8 cellular contexts compared by ENCODE assay signal in the genomic region with DNA sequence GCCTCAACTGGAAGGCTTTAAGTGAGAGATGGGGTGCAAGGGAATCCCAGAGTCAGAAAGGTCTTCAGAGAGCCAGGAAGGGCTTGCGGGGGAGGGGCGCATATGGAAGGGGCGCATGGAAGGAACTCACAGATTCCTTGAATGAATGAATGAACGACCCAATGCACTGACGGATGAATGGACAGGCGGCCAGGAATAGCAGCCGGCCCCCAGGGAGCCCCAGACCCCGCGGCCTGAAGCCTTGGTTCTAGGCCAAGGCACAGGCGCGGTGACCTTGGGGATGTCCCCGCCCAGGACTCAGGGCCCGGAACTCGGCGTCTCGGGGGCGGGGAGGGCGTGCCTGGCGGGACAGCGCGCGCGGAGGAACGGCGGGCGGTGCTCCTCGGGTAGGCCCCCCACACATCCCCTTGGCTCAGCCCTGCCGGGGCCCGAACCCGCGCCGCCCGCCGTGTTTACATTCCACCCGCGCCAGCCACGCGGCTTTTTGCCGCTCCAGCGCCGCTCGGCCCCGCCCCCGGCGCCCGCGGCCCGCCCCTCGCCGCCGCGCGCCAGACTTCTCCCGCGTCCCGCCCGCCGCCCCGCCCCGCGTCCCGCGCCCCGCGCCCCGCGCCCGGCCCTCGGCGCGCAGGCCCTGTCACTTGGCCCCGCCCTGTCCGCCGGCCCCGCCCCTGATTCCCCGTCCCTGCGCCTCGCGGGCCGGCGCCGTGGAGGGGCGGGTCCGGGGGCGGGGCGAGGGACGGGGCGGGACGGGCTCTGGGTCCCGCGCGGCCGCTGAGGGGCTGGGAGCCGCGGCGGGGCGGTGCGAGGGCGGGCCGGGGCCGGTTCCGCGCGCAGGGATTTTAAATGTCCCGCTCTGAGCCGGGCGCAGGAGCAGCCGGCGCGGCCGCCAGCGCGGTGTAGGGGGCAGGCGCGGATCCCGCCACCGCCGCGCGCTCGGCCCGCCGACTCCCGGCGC. TPM values are rescaled to one million over a fixed set of nuclear protein-coding genes. Genes with fewer than 3 reads are reported as not detected.
DNase-seq lines count a peak whose midpoint lies in the region; ATAC-seq, FAIRE-seq and TF ChIP-seq lines count a peak whose summit lies in the region.

CCNE1 (plus strand) TSS at position 867 of the 955 bp plus-strand sequence. CDS start 565 bp downstream, outside the sequence.

- intact Hi-C loops in HepG2 (cut with micrococcal nuclease; ENCODE audit: unreplicated experiment), result loop anchor here (2.0 kb wide), 1 partner anchor 33 kb away; no protein-coding TSS in a partner anchor

- H3K4me3 ChIP-seq in BE2C (ENCODE audit: low read depth, low read length) (peak within 1 kb of the TSS; percentile 47), HepG2 (replicated peaks in 1 of 3; ENCODE audit: insufficient read depth in 1 of 3, low read depth in 2 of 3, low read length in 3 of 3) (peak within 1 kb of the TSS; percentile 62 to 68 (median 67); a peak in 5 of 6 replicates)

- ATAC-seq in HG03354 (IDR thresholded peaks at IDR 0.05; ENCODE audit: poor library complexity, severe bottlenecking, unreplicated experiment) (peak; percentile 77), HepG2 (peak; percentile 95)

- CTCF ChIA-PET in activated CD4-positive, alpha-beta T cell treated with anti-CD3 and anti-CD28 coated beads, Interleukin-2, amount 10 ng/mL, durations not matched to agents 7 days and 5 days (lab: Charles Lee), result no interaction called here
- CTCF ChIA-PET in HepG2 (lab: Yijun Ruan, JAX; ENCODE audit: low intra/inter-chr PET ratio, low total read pairs), result no interaction called here

- H3K27ac ChIP-seq in HepG2 (ENCODE audit: extremely low read length, insufficient read depth, low read length), result peak within 1 kb of the TSS; percentile 30

- no peaks in the 10 kb centered on the region for H3K4me1 ChIP-seq in BE2C
- H3K4me1 ChIP-seq in HepG2 (ENCODE audit: insufficient read depth, low read length), result peaks cover 18% of the 10 kb centered on the region

- TF ChIP-seq CTCF in BE2C (IDR thresholded peaks at IDR 0.05; ENCODE audit: low read depth, low read length) (no peak), HepG2 (CRISPR knock-in tag; IDR thresholded peaks at IDR 0.05) (no peak)

- 45% methylated on average over 5 of the region's 125 CpGs for WGBS in HepG2 (ENCODE audit: low lambda C conversion rate)

- H3K79me2 ChIP-seq in HepG2 (ENCODE audit: insufficient read depth, low read length), result no peaks in the 10 kb centered on the region

- in situ Hi-C loops in HepG2 (cut with HindIII; ENCODE audit: extremely low pct_ligation_motif_present, low pct_unique_long_range_greater_than_20kb), result no loop called here

- H2AFZ ChIP-seq in HepG2 (ENCODE audit: low read length), result no peak within 1 kb of the TSS

- no peaks in the 10 kb centered on the region for H3K27me3 Mint-ChIP-seq in activated CD4-positive, alpha-beta T cell treated with anti-CD3 and anti-CD28 coated beads, Interleukin-2, amount 10 ng/mL, durations not matched to agents 7 days and 5 days

- TF ChIP-seq EP300 in HepG2 (IDR thresholded peaks at IDR 0.05; ENCODE audit: low read depth in 2 of 2, low read length in 2 of 2) (no peak), HepG2 (CRISPR knock-in tag; IDR thresholded peaks at IDR 0.05; ENCODE audit: borderline replicate concordance) (no peak)

- no TSS peak for BruUV-seq in HepG2 (replicated peaks; lab: Mats Ljungman, UMichigan)

- no peak for FAIRE-seq in HepG2 (lab: Jason Lieb, UNC)

- H4K20me1 ChIP-seq in HepG2 (ENCODE audit: insufficient read depth, low read length), result no peaks in the 10 kb centered on the region

- DNase-seq in BE2C, result peak; percentile 98
- peak; percentile 63 for DNase-seq in NCI-H526 treated with DMSO at 0.1 percent for 48 hours (lab: John Stamatoyannopoulos, UW)
- DNase-seq in activated CD4-positive, alpha-beta T cell treated with anti-CD3 and anti-CD28 coated beads, Interleukin-2, amount 10 ng/mL, durations not matched to agents 7 days and 5 days, result peak; percentile 96
- DNase-seq in cortex of kidney (lab: John Stamatoyannopoulos, UW), result peak; percentile 45
- DNase-seq in HepG2 (ENCODE audit: low spot score), result peak; percentile 65
- peak; percentile 90 for DNase-seq in stimulated activated CD4-positive, alpha-beta T cell treated with anti-CD3 and anti-CD28 coated beads, Interleukin-2, amount 100 ng/mL, for 4 hours (ENCODE audit: low read depth)

- H3K9ac ChIP-seq in HepG2 (ENCODE audit: insufficient read depth, low read depth, low read length), result peak within 1 kb of the TSS; percentile 66

- POLR2A ChIA-PET in activated CD4-positive, alpha-beta T cell treated with anti-CD3 and anti-CD28 coated beads, Interleukin-2, amount 10 ng/mL, durations not matched to agents 7 days and 5 days (lab: Charles Lee), result no interaction called here
- POLR2A ChIA-PET in HepG2 (lab: Yijun Ruan, JAX), result no interaction called here

- no peaks in the 10 kb centered on the region for H3K9me3 Mint-ChIP-seq in activated CD4-positive, alpha-beta T cell treated with anti-CD3 and anti-CD28 coated beads, Interleukin-2, amount 10 ng/mL, durations not matched to agents 7 days and 5 days

- H3K36me3 Mint-ChIP-seq in activated CD4-positive, alpha-beta T cell treated with anti-CD3 and anti-CD28 coated beads, Interleukin-2, amount 10 ng/mL, durations not matched to agents 7 days and 5 days (ENCODE audit: low read depth), result peaks cover 25% of the 10 kb centered on the region

- no peaks in the 10 kb centered on the region for H3K27me3 ChIP-seq in BE2C
- no peaks in the 10 kb centered on the region for H3K27me3 ChIP-seq in HepG2 (ENCODE audit: control insufficient read depth in 1 of 2, insufficient read depth in 2 of 2, low read length in 2 of 2)

- TF ChIP-seq POLR2A in GM19099 (IDR thresholded peaks at IDR 0.05; ENCODE audit: extremely low read depth, insufficient read length, low read depth), result peak; percentile 81
- TF ChIP-seq POLR2A in HepG2 (IDR thresholded peaks at IDR 0.05; ENCODE audit: insufficient read depth in 1 of 2, low read depth in 2 of 2, low read length in 2 of 2), result no peak; a peak in 1 of 4 replicates

- H3K9me3 ChIP-seq in BE2C (no peaks in the 10 kb centered on the region), HepG2 (ENCODE audit: low read length) (no peaks in the 10 kb centered on the region)

- H3K4me1 Mint-ChIP-seq in activated CD4-positive, alpha-beta T cell treated with anti-CD3 and anti-CD28 coated beads, Interleukin-2, amount 10 ng/mL, durations not matched to agents 7 days and 5 days, result peaks cover 38% of the 10 kb centered on the region

- H3K36me3 ChIP-seq in BE2C (no peaks in the 10 kb centered on the region), HepG2 (replicated peaks in 1 of 2; ENCODE audit: control insufficient read depth in 1 of 2, insufficient read depth in 2 of 2, low read length in 2 of 2) (no peaks in the 10 kb centered on the region)

- peak within 1 kb of the TSS; percentile 73 for H3K4me2 ChIP-seq in HepG2 (ENCODE audit: low read depth, low read length)

- H3K4me3 Mint-ChIP-seq in activated CD4-positive, alpha-beta T cell treated with anti-CD3 and anti-CD28 coated beads, Interleukin-2, amount 10 ng/mL, durations not matched to agents 7 days and 5 days, result peak within 1 kb of the TSS; percentile 95

- H3K27ac Mint-ChIP-seq in activated CD4-positive, alpha-beta T cell treated with anti-CD3 and anti-CD28 coated beads, Interleukin-2, amount 10 ng/mL, durations not matched to agents 7 days and 5 days, result peak within 1 kb of the TSS; percentile 90

- TF ChIP-seq RAD21 in HepG2 (CRISPR knock-in tag; IDR thresholded peaks at IDR 0.05), result no peak

TF ChIP-seq in HepG2, 621 proteins besides CTCF, POLR2A, EP300 and RAD21 (continues in another document):
- TF ChIP-seq DBP (CRISPR knock-in tag; IDR thresholded peaks at IDR 0.05; ENCODE audit: not compliant biosample characterization), result no peak

RNA-seq across cellular contexts. Expression of gene CCNE1, which starts in this region (rescaled TPM):
- polyA plus RNA-seq in BE2C (2012; ENCODE audit: insufficient read depth, insufficient read length, low read depth), result 1.5 TPM
- total RNA-seq in activated CD4-positive, alpha-beta T cell treated with anti-CD3 and anti-CD28 coated beads, Interleukin-2, amount 10 ng/mL, durations not matched to agents 7 days and 5 days, result 10 to 100 TPM; 44.9 to 45.3 TPM
- total RNA-seq in HepG2 (2016; rRNA removed; fragmentation: Illumina TruSeq; extraction: Trizol), result 46.9 and 50.6 TPM in 2 replicates
- total RNA-seq in HepG2 (2016; cell fraction: cytosol; rRNA removed; fragmentation: Illumina TruSeq; extraction: Trizol; ENCODE audit: low read depth), result 38.2 and 42.8 TPM in 2 replicates
- 46.5 and 48.3 TPM in 2 replicates for total RNA-seq in HepG2 (2016; cell fraction: insoluble cytoplasmic fraction; rRNA removed; fragmentation: Illumina TruSeq; extraction: Trizol)
- total RNA-seq in HepG2 (2016; cell fraction: membrane; rRNA removed; fragmentation: Illumina TruSeq; extraction: Trizol), result 68.3 and 74.7 TPM in 2 replicates
- 25.8 and 26.1 TPM in 2 replicates for total RNA-seq in HepG2 (2016; cell fraction: nucleus; rRNA removed; fragmentation: Illumina TruSeq; extraction: Trizol)
- polyA plus RNA-seq in HepG2 (2011; rRNA removed), result 12.4 and 16.0 TPM in 2 replicates
- polyA plus RNA-seq in HepG2 (2011; cell fraction: cytosol; rRNA removed), result 13.7 and 13.8 TPM in 2 replicates
- polyA plus RNA-seq in HepG2 (2011; cell fraction: nucleus; rRNA removed), result 12.6 and 14.9 TPM in 2 replicates
- polyA plus RNA-seq in HepG2 (2012), result 9.4 and 15.3 TPM in 2 replicates
- 41.9 and 55.0 TPM in 2 replicates for polyA plus RNA-seq in HepG2 (2016; cell fraction: cytosol; fragmentation: Illumina TruSeq; extraction: Trizol; ENCODE audit: low read depth)
- polyA plus RNA-seq in HepG2 (2016; cell fraction: insoluble cytoplasmic fraction; fragmentation: Illumina TruSeq; extraction: Trizol; ENCODE audit: low read depth), result 48.2 and 54.2 TPM in 2 replicates
- 56.6 and 66.9 TPM in 2 replicates for polyA plus RNA-seq in HepG2 (2016; cell fraction: membrane; fragmentation: Illumina TruSeq; extraction: Trizol; ENCODE audit: low read depth)
- 46.3 and 47.1 TPM in 2 replicates for polyA plus RNA-seq in HepG2 (2016; cell fraction: nucleus; fragmentation: Illumina TruSeq; extraction: Trizol; ENCODE audit: insufficient read depth, low read depth)
- polyA minus RNA-seq in HepG2 (2011; rRNA and poly(A)+ RNA removed; ENCODE audit: low replicate concordance), result 11.3 and 13.3 TPM in 2 replicates
- polyA minus RNA-seq in HepG2 (2011; cell fraction: cytosol; rRNA and poly(A)+ RNA removed), result 6.7 and 7.8 TPM in 2 replicates
- 8.7 and 9.8 TPM in 2 replicates for polyA minus RNA-seq in HepG2 (2011; cell fraction: nucleus; rRNA and poly(A)+ RNA removed)

Comparison
In these comparisons a context has a peak if more than half of its experiments do, and no peak if none do; other contexts are left out.
1. Peak in every context shown above with its lines: DNase-seq, ATAC-seq, H3K4me3 ChIP-seq and H3K27ac ChIP-seq.
2. DNase-seq: peak in every context shown above with its lines; median percentile 98 in BE2C; 96 in activated CD4-positive, alpha-beta T cell treated with anti-CD3 and anti-CD28 coated beads, Interleukin-2, amount 10 ng/mL, durations not matched to agents 7 days and 5 days; 90 in stimulated activated CD4-positive, alpha-beta T cell treated with anti-CD3 and anti-CD28 coated beads, Interleukin-2, amount 100 ng/mL, for 4 hours; 65 in HepG2; 63 in NCI-H526 treated with DMSO at 0.1 percent for 48 hours; 45 in cortex of kidney.